ENCODE assay signal across 24 cellular contexts in the genomic region with DNA sequence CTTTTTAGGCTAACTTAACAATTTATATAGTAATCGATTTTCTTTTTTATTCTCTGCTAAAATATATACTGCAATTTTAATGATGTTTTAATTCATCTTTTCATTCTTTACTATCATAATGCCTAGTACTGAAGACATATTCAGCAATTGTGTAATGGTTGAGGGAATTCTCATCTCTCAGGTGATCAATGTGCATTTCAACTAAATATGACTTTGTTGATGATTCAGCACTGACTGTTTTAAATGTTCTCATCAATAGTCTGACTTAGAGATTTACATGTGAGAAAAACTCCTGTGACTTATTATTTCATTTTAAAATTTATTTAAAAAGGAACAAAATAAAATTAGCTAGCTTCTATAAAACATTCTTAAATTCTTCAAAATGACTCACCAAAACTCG.
"Had no signal": no experiment of that assay in that cellular context is flagged by ENCODE, and none has a peak within 500 bp of the region (broad histone marks: within the 10 kb centered on the region; RNA-seq: fewer than 3 reads in every experiment).

No MANE protein-coding gene starts in this region.

- H3K4me3 ChIP-seq: esophagus squamous epithelium, gastroesophageal sphincter, heart left ventricle, hepatocyte, left lung, neural progenitor cell, prostate gland, right atrium auricular region, sigmoid colon, stomach, thyroid gland, vagina had no signal

- DNase-seq: effector CD8-positive, alpha-beta T cell; endodermal cell; esophagus squamous epithelium; heart left ventricle; islet precursor cell; left cardiac atrium; left lung; mesendoderm; midbrain; naive thymus-derived CD4-positive, alpha-beta T cell; sigmoid colon; stimulated activated CD4-positive, alpha-beta T cell treated with anti-CD3 and anti-CD28 coated beads, Interleukin-2, amount 100 ng/mL, for 24 hours; stimulated activated CD4-positive, alpha-beta T cell treated with anti-CD3 and anti-CD28 coated beads, Interleukin-4, amount 100 ng/mL, for 24 hours; stimulated activated naive CD4-positive, alpha-beta T cell treated with Interleukin-2 at 50 U/mL for 16 hours; stomach; thyroid gland; trophoblast cell had no signal

- H3K9ac ChIP-seq: neural progenitor cell had no signal

- H3K79me2 ChIP-seq: hepatocyte had no signal

- ATAC-seq: gastroesophageal sphincter; heart left ventricle; left cardiac atrium; left lung; naive thymus-derived CD4-positive, alpha-beta T cell; stimulated activated effector memory CD8-positive, alpha-beta T cell treated with anti-CD3 and anti-CD28 coated beads, Interleukin-12 subunit alpha, Interleukin-12 subunit beta, amount 100 ng/mL, for 72 hours had no signal

- H3K27ac ChIP-seq: esophagus squamous epithelium, gastroesophageal sphincter, heart left ventricle, hepatocyte, left lung, neural progenitor cell, prostate gland, right atrium auricular region, sigmoid colon, stomach, thyroid gland, vagina had no signal

- H2AFZ ChIP-seq: hepatocyte, neural progenitor cell had no signal

- H3K9me3 ChIP-seq: gastroesophageal sphincter, prostate gland, right atrium auricular region, thyroid gland, vagina had no signal

- H3K36me3 ChIP-seq: esophagus squamous epithelium, gastroesophageal sphincter, heart left ventricle, left lung, neural progenitor cell, prostate gland, right atrium auricular region, sigmoid colon, stomach, thyroid gland, vagina had no signal

- H3K4me1 ChIP-seq: esophagus squamous epithelium, gastroesophageal sphincter, heart left ventricle, left lung, neural progenitor cell, prostate gland, right atrium auricular region, sigmoid colon, thyroid gland, vagina had no signal

- H3K27me3 ChIP-seq: esophagus squamous epithelium, gastroesophageal sphincter, heart left ventricle, hepatocyte, left lung, neural progenitor cell, right atrium auricular region, sigmoid colon, stomach, thyroid gland, vagina had no signal

- H3K4me2 ChIP-seq: hepatocyte, neural progenitor cell had no signal
